In genomic region chr1:88075813-88076212, GRCh38 we compare ENCODE assay signal across 24 cellular contexts.
"Had no signal": no experiment of that assay in that cellular context is flagged by ENCODE, and none has a peak within 500 bp of the region (broad histone marks: within the 10 kb centered on the region; RNA-seq: fewer than 3 reads in every experiment).

No MANE protein-coding gene starts in this region.

- H3K4me1 ChIP-seq: neural progenitor cell, parathyroid adenoma, psoas muscle, stomach, tibial nerve, upper lobe of left lung, vagina had no signal

- H3K9ac ChIP-seq: neural progenitor cell, parathyroid adenoma had no signal

- ATAC-seq: natural killer cell; psoas muscle; right cardiac atrium; sciatic nerve; stimulated activated effector memory CD8-positive, alpha-beta T cell treated with anti-CD3 and anti-CD28 coated beads, Interleukin-12 subunit alpha, Interleukin-12 subunit beta, amount 100 ng/mL, for 72 hours; stimulated activated naive B cell treated with anti-CD40 and anti-IgM and Interleukin-4, amounts not matched to agents 10 μg/mL and 1 μg/mL and 100 μg/mL, for 72 hours had no signal

- H3K4me3 ChIP-seq: neural progenitor cell, ovary, psoas muscle, stomach, thoracic aorta, thyroid gland, tibial nerve, upper lobe of left lung, vagina had no signal

- H3K79me2 ChIP-seq: parathyroid adenoma had no signal

- H3K27ac ChIP-seq: neural progenitor cell, ovary, parathyroid adenoma, psoas muscle, stomach, thoracic aorta, tibial nerve, upper lobe of left lung, vagina had no signal

- H3K27me3 ChIP-seq: neural progenitor cell, ovary, stomach, thyroid gland, tibial nerve, upper lobe of left lung, vagina had no signal

- H3K9me3 ChIP-seq: ovary, psoas muscle, stomach, thoracic aorta, thyroid gland, tibial nerve, upper lobe of left lung, vagina had no signal

- H3K36me3 ChIP-seq: neural progenitor cell, ovary, stomach, thoracic aorta, thyroid gland, tibial nerve, upper lobe of left lung, vagina had no signal

- DNase-seq: natural killer cell; occipital lobe; ovary; posterior cingulate gyrus; psoas muscle; right cardiac atrium; small intestine; stimulated activated CD4-positive, alpha-beta T cell treated with anti-CD3 and anti-CD28 coated beads, Interleukin-15, amount 100 ng/mL, for 24 hours; stimulated activated CD4-positive, alpha-beta T cell treated with anti-CD3 and anti-CD28 coated beads, Interleukin-2, amount 100 ng/mL, for 24 hours; stimulated activated CD4-positive, alpha-beta T cell treated with anti-CD3 and anti-CD28 coated beads, Interleukin-2, amount 100 ng/mL, for 48 hours; stimulated activated CD4-positive, alpha-beta T cell treated with anti-CD3 and anti-CD28 coated beads, Interleukin-4, amount 100 ng/mL, for 24 hours; stimulated activated naive B cell treated with anti-CD40 and anti-IgM and Interleukin-4, amounts not matched to agents 10 μg/mL and 1 μg/mL and 100 μg/mL, for 72 hours; stimulated activated naive CD4-positive, alpha-beta T cell treated with Interleukin-2 at 50 U/mL for 16 hours; stomach; thyroid gland; trophoblast cell; upper lobe of left lung had no signal

- H3K4me2 ChIP-seq: neural progenitor cell had no signal

- H2AFZ ChIP-seq: neural progenitor cell, parathyroid adenoma had no signal
